Comparison of ENCODE assay signal across 14 cellular contexts in the genomic region with DNA sequence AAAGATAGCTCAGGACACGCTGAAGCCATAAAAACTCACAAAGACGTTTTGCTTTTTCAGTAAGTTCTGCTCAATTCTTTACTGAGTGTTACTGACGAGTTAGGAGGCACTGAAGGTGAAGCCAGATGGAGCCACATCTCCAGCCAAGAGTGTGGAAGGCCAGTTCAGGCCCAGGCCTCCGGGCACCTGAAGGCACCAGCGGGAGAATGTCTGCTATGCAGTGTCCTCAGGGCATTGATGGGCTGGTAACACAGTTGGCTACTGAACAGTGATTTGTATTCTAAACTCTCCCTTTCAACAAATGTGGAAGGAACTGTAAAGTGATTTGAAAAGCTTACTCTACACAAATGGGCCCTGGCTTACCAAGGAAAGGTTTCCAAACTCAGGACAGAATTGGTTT.
"Had no signal": no experiment of that assay in that cellular context is flagged by ENCODE, and none has a peak within 500 bp of the region (broad histone marks: within the 10 kb centered on the region; RNA-seq: fewer than 3 reads in every experiment).

No MANE protein-coding gene starts in this region.

- ATAC-seq: natural killer cell had no signal

- H3K36me3 Mint-ChIP-seq: natural killer cell had no signal

- H3K27ac ChIP-seq: epithelial cell of prostate, lower lobe of right lung, testis, uterus had no signal

- H3K27me3 ChIP-seq: testis, uterus had no signal

- H3K36me3 ChIP-seq: lower lobe of right lung, uterus had no signal

- H3K9me3 ChIP-seq: lower lobe of right lung, testis, uterus had no signal

- H3K9me3 Mint-ChIP-seq: activated naive CD4-positive, alpha-beta T cell treated with anti-CD3 and anti-CD28 coated beads, Interleukin-2, amount 10 ng/mL, durations not matched to agents 7 days and 5 days; activated T-helper 2 cell treated with anti-CD3 and anti-CD28 coated beads, Interferon-gamma antibody, Interleukin-2, Interleukin-4, amounts not matched to agents 10 μg/mL and 5 μg/mL and 100 μg/mL, durations not matched to agents 14 hours and 24 hours and 36 hours; natural killer cell; stimulated activated naive CD8-positive, alpha-beta T cell treated with anti-CD3 and anti-CD28 coated beads, Interleukin-15, Interleukin-2, amounts not matched to agents 100 ng/mL and 50 ng/mL, for 24 hours had no signal

- H3K27ac Mint-ChIP-seq: activated naive CD4-positive, alpha-beta T cell treated with anti-CD3 and anti-CD28 coated beads, Interleukin-2, amount 10 ng/mL, durations not matched to agents 7 days and 5 days; activated T-helper 2 cell treated with anti-CD3 and anti-CD28 coated beads, Interferon-gamma antibody, Interleukin-2, Interleukin-4, amounts not matched to agents 10 μg/mL and 5 μg/mL and 100 μg/mL, durations not matched to agents 14 hours and 24 hours and 36 hours; natural killer cell; stimulated activated naive CD8-positive, alpha-beta T cell treated with anti-CD3 and anti-CD28 coated beads, Interleukin-15, Interleukin-2, amounts not matched to agents 100 ng/mL and 50 ng/mL, for 24 hours had no signal

- DNase-seq: activated CD4-positive, alpha-beta T cell treated with anti-CD3 and anti-CD28 coated beads, Interleukin-2, amount 50 U/mL, for 1 hour; activated naive CD4-positive, alpha-beta T cell treated with anti-CD3 and anti-CD28 coated beads, Interleukin-2, amount 10 ng/mL, durations not matched to agents 7 days and 5 days; cortex of kidney; effector memory CD4-positive, alpha-beta T cell; hippocampal formation; lower lobe of right lung; natural killer cell; stimulated activated CD4-positive, alpha-beta T cell treated with anti-CD3 and anti-CD28 coated beads, Interleukin-15, amount 100 ng/mL, for 24 hours; stimulated activated CD4-positive, alpha-beta T cell treated with anti-CD3 and anti-CD28 coated beads, Interleukin-4, amount 100 ng/mL, for 24 hours; testis; uterus had no signal

- H3K4me3 ChIP-seq: lower lobe of right lung, testis, uterus had no signal

- H3K27me3 Mint-ChIP-seq: activated naive CD4-positive, alpha-beta T cell treated with anti-CD3 and anti-CD28 coated beads, Interleukin-2, amount 10 ng/mL, durations not matched to agents 7 days and 5 days; stimulated activated naive CD8-positive, alpha-beta T cell treated with anti-CD3 and anti-CD28 coated beads, Interleukin-15, Interleukin-2, amounts not matched to agents 100 ng/mL and 50 ng/mL, for 24 hours had no signal

- H3K4me3 Mint-ChIP-seq: activated naive CD4-positive, alpha-beta T cell treated with anti-CD3 and anti-CD28 coated beads, Interleukin-2, amount 10 ng/mL, durations not matched to agents 7 days and 5 days; natural killer cell; stimulated activated naive CD8-positive, alpha-beta T cell treated with anti-CD3 and anti-CD28 coated beads, Interleukin-15, Interleukin-2, amounts not matched to agents 100 ng/mL and 50 ng/mL, for 24 hours had no signal
